Comparison of ENCODE assay signal across 9 cellular contexts in the genomic region with DNA sequence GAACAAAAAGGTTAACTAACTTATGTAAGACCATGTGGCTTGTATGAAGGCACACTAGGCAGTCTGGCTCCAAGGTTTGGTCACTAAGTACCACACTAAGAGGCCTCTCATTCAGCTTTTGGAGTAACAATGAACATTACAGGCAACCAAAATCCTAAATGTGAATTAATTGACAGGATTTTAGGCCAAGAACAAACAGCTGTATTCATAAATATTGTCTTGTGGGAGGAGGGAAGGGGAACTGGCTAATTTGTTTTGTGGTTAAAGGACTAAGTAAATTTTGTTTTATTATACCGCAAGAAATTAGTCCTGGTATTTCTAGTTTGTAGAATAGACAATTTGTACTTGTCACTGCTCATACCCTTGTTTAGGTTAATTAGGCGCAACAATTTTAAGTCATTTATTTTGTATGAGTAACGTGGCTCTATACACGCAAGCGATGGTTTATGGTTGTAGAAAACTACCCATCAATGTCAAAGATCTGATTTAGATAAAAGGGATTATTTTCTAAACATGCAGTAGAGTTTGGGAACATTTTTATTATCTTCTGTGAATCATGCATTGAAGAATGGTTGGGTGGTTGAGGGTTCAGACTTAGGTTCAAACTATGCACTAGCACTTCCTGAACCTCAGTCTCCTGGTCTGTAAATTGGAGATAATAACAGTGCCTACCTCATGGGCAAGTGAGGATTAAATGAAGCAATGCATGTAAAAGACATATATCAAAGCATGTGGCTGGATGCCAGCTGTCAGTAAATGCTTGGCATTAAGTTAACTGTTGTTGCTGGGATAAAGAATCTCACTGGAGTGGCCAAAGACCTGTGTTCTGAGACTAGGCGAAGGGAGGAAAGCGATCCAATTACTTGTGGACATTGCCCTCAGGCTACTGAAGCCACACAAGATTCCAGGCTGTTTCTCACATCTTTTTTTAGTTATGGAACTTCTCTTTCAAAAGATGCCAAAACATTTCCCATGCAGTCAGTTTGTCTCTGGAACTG. TPM values are rescaled to one million over a fixed set of nuclear protein-coding genes. Genes with fewer than 3 reads are reported as not detected.
A peak's percentile ranks its signal among the peaks of the same experiment; 100 is the strongest.
DNase-seq lines count a peak whose midpoint lies in the region; ATAC-seq and TF ChIP-seq lines count a peak whose summit lies in the region.
"Had no signal": no experiment of that assay in that cellular context is flagged by ENCODE, and none has a peak within 500 bp of the region (broad histone marks: within the 10 kb centered on the region; RNA-seq: fewer than 3 reads in every experiment).

No MANE protein-coding gene starts in this region.

- no peak for TF ChIP-seq CTCF in colonic mucosa (IDR thresholded peaks at IDR 0.05)

- no peaks in the 10 kb centered on the region for H3K27me3 ChIP-seq in colonic mucosa
- H3K27me3 ChIP-seq: adrenal gland had no signal

- H3K36me3 Mint-ChIP-seq in activated T-cell treated with anti-CD3 and anti-CD28 coated beads, Interleukin-2, amount 50 U/mL, for 24 hours (ENCODE audit: low read depth), result no peaks in the 10 kb centered on the region

- no peak for DNase-seq in activated T-cell treated with anti-CD3 and anti-CD28 coated beads, Interleukin-2, amount 50 U/mL, for 24 hours
- no peak for DNase-seq in activated T-cell treated with anti-CD3 and anti-CD28 coated beads, Interleukin-2, amount 50 U/mL, for 48 hours
- DNase-seq in NCI-H446 (lab: John Stamatoyannopoulos, UW), result peak; percentile 70 to 79
- DNase-seq in colonic mucosa, result peak; percentile 68
- DNase-seq in sciatic nerve (ENCODE audit: low spot score), result no peak
- no peak for DNase-seq in putamen (ENCODE audit: low spot score)

- peaks cover 7% of the 10 kb centered on the region for H3K27me3 Mint-ChIP-seq in activated T-cell treated with anti-CD3 and anti-CD28 coated beads, Interleukin-2, amount 50 U/mL, for 24 hours

- no peaks in the 10 kb centered on the region for H3K36me3 ChIP-seq in colonic mucosa
- H3K36me3 ChIP-seq: adrenal gland had no signal

- intact Hi-C loops in colonic mucosa (cut with DNase I) (no loop called here), sciatic nerve (cut with DNase I) (no loop called here)

- H3K9ac ChIP-seq in colonic mucosa (ENCODE audit: low read depth in 2 of 2, low read length in 2 of 2), result peak overlapping the region in 1 of 2 donors; percentile 62

- H3K4me3 ChIP-seq in colonic mucosa, result peak overlapping the region; percentile 74

- H3K4me1 ChIP-seq in colonic mucosa, result no peaks in the 10 kb centered on the region

- H3K9me3 Mint-ChIP-seq in activated T-cell treated with anti-CD3 and anti-CD28 coated beads, Interleukin-2, amount 50 U/mL, for 24 hours, result no peaks in the 10 kb centered on the region

- H3K4me1 Mint-ChIP-seq in activated T-cell treated with anti-CD3 and anti-CD28 coated beads, Interleukin-2, amount 50 U/mL, for 24 hours (ENCODE audit: low read depth), result peaks cover 26% of the 10 kb centered on the region

- peak; percentile 8 for ATAC-seq in sciatic nerve
- no peak for ATAC-seq in GM21381 (IDR thresholded peaks at IDR 0.05; ENCODE audit: unreplicated experiment)
- ATAC-seq in HG02970 (IDR thresholded peaks at IDR 0.05; ENCODE audit: low FRiP score, unreplicated experiment), result no peak

- H3K27ac ChIP-seq in colonic mucosa, result peak overlapping the region; percentile 62

- H3K9me3 ChIP-seq in colonic mucosa, result no peaks in the 10 kb centered on the region
- H3K9me3 ChIP-seq: adrenal gland had no signal

- peak overlapping the region; percentile 75 for H3K4me3 Mint-ChIP-seq in activated T-cell treated with anti-CD3 and anti-CD28 coated beads, Interleukin-2, amount 50 U/mL, for 24 hours

- no peak overlapping the region for H3K27ac Mint-ChIP-seq in activated T-cell treated with anti-CD3 and anti-CD28 coated beads, Interleukin-2, amount 50 U/mL, for 24 hours

RNA-seq across cellular contexts. Expression of a gene that starts 1.3 kb away (rescaled TPM):
- total RNA-seq in colonic mucosa (10 to 100 TPM; 58.5 to 60.1 TPM), sciatic nerve (15.6 TPM)

Comparison
In these comparisons a context has a peak if more than half of its experiments do, and no peak if none do; other contexts are left out.
1. DNase-seq: peak in NCI-H446 (2 of 2) and colonic mucosa (single experiment); none in activated T-cell treated with anti-CD3 and anti-CD28 coated beads, Interleukin-2, amount 50 U/mL, for 24 hours (single experiment), activated T-cell treated with anti-CD3 and anti-CD28 coated beads, Interleukin-2, amount 50 U/mL, for 48 hours (0 of 2), sciatic nerve (single experiment) and putamen (single experiment).